ENCODE assay signal across 1 cellular context in genomic region chr9:101366038-101366756, GRCh38.
A peak's percentile ranks its signal among the peaks of the same experiment; 100 is the strongest.
TF ChIP-seq lines count a peak whose summit lies in the region.

No MANE protein-coding gene starts in this region.

TF ChIP-seq in K562, 482 proteins besides CTCF, POLR2A, EP300 and RAD21 (continued from another document and continues in another):
- TF ChIP-seq STAT6 (CRISPR knock-in tag; IDR thresholded peaks at IDR 0.05) (no peak), PCBP2 (IDR thresholded peaks at IDR 0.05; ENCODE audit: low read depth, low read length, poor library complexity, severe bottlenecking) (no peak), TEAD1 (CRISPR knock-in tag; IDR thresholded peaks at IDR 0.05) (no peak), NFIX (CRISPR knock-in tag; IDR thresholded peaks at IDR 0.05; ENCODE audit: low read depth) (no peak), GATA2 (CRISPR knock-in tag; IDR thresholded peaks at IDR 0.05) (no peak), TAF15 (IDR thresholded peaks at IDR 0.05; ENCODE audit: low read depth, low read length) (no peak), IRF9 (tag; IDR thresholded peaks at IDR 0.05) (no peak), ZNF121 (CRISPR knock-in tag; conservative IDR thresholded peaks at IDR 0.05) (no peak), MCM2 (IDR thresholded peaks at IDR 0.05; ENCODE audit: low read depth) (no peak), TRIM24 (IDR thresholded peaks at IDR 0.05) (peak in 1 of 2 experiments; percentile 18; a peak in 1 of 4 replicates), ZNF165 (CRISPR knock-in tag; IDR thresholded peaks at IDR 0.05; ENCODE audit: borderline replicate concordance) (no peak), NFE2 (IDR thresholded peaks at IDR 0.05; ENCODE audit: low read depth) (0 out of 2 replicates have a peak, but pooled peaks have one; percentile 19), SRSF7 (optimal IDR thresholded peaks at IDR 0.05; ENCODE audit: low read depth, low read length) (no peak), ZNF133 (CRISPR knock-in tag; IDR thresholded peaks at IDR 0.05) (no peak), ZNF449 (CRISPR knock-in tag; IDR thresholded peaks at IDR 0.05) (no peak), TAF7 (tag; IDR thresholded peaks at IDR 0.05) (no peak), ZNF75A (CRISPR knock-in tag; IDR thresholded peaks at IDR 0.05) (no peak), TEAD2 (tag; IDR thresholded peaks at IDR 0.05) (no peak), LARP7 (IDR thresholded peaks at IDR 0.05) (no peak), CBFA2T2 (conservative IDR thresholded peaks at IDR 0.05) (peak; percentile 82), CEBPB (tag; IDR thresholded peaks at IDR 0.05) (no peak), KLF6 (CRISPR knock-in tag; IDR thresholded peaks at IDR 0.05; ENCODE audit: borderline replicate concordance) (no peak), STAT5A (IDR thresholded peaks at IDR 0.05; ENCODE audit: borderline replicate concordance, low read length) (peak; percentile 32; the same call in 1 of the 2 replicates), CHD1 (IDR thresholded peaks at IDR 0.05; ENCODE audit: low read length) (no peak), CBX2 (IDR thresholded peaks at IDR 0.05; ENCODE audit: insufficient read depth, low read length, poor library complexity, severe bottlenecking) (no peak), HMBOX1 (IDR thresholded peaks at IDR 0.05) (peak; percentile 58), E2F8 (IDR thresholded peaks at IDR 0.05; ENCODE audit: low read depth, partially characterized antibody) (no peak), ZNF609 (CRISPR knock-in tag; IDR thresholded peaks at IDR 0.05; ENCODE audit: borderline replicate concordance) (no peak), ZFP91 (CRISPR knock-in tag; IDR thresholded peaks at IDR 0.05) (no peak), KAT7 (CRISPR knock-in tag; IDR thresholded peaks at IDR 0.05; ENCODE audit: borderline replicate concordance) (no peak), KLF1 (tag; IDR thresholded peaks at IDR 0.05) (no peak), NR3C1 (CRISPR knock-in tag; IDR thresholded peaks at IDR 0.05) (no peak), SREBF1 (IDR thresholded peaks at IDR 0.05; ENCODE audit: borderline replicate concordance, low read depth, low read length) (no peak), ZNF253 (CRISPR knock-in tag; conservative IDR thresholded peaks at IDR 0.05) (no peak), DPF2 (IDR thresholded peaks at IDR 0.05) (peak; percentile 81), CBFA2T3 (IDR thresholded peaks at IDR 0.05) (peak; percentile 89), REST (CRISPR knock-in tag; IDR thresholded peaks at IDR 0.05; ENCODE audit: low read depth) (no peak), TRIM28 (IDR thresholded peaks at IDR 0.05) (no peak), PHB (CRISPR knock-in tag; IDR thresholded peaks at IDR 0.05) (no peak), ZKSCAN3 (CRISPR knock-in tag; IDR thresholded peaks at IDR 0.05) (no peak), TGIF2 (CRISPR knock-in tag; IDR thresholded peaks at IDR 0.05) (no peak), ARID1B (IDR thresholded peaks at IDR 0.05) (peak; percentile 86), FOXK1 (CRISPR knock-in tag; IDR thresholded peaks at IDR 0.05; ENCODE audit: borderline replicate concordance) (no peak), ZNF23 (CRISPR knock-in tag; IDR thresholded peaks at IDR 0.05) (no peak), CREB3L1 (IDR thresholded peaks at IDR 0.05; ENCODE audit: borderline replicate concordance, low read depth) (no peak), NONO (IDR thresholded peaks at IDR 0.05; ENCODE audit: low read depth in 2 of 2, low read length in 1 of 2) (no peak), POLR2AphosphoS5 (IDR thresholded peaks at IDR 0.05; ENCODE audit: control insufficient read depth, insufficient read depth, low read depth, low read length) (0 out of 2 replicates have a peak, but pooled peaks have one; percentile 29)
